ENCODE assay signal across 23 cellular contexts in genomic region chr16:11435576-11435975, GRCh38.
"Had no signal": no experiment of that assay in that cellular context is flagged by ENCODE, and none has a peak within 500 bp of the region (broad histone marks: within the 10 kb centered on the region; RNA-seq: fewer than 3 reads in every experiment).

No MANE protein-coding gene starts in this region.

- DNase-seq: dermis blood vessel endothelial cell; dorsolateral prefrontal cortex; effector CD4-positive, alpha-beta T cell; effector memory CD4-positive, alpha-beta T cell; foreskin keratinocyte; heart left ventricle; hypothalamus; left cardiac atrium; left ventricle myocardium superior; lower lobe of right lung; mesenchymal stem cell; mucosa of descending colon had no signal

- H2AFZ ChIP-seq: hepatocyte had no signal

- H3K4me3 ChIP-seq: coronary artery, dorsolateral prefrontal cortex, esophagus muscularis mucosa, gastroesophageal sphincter, heart left ventricle, hepatocyte, left lung, lower lobe of right lung, mucosa of descending colon had no signal

- H3K27me3 ChIP-seq: dorsolateral prefrontal cortex, heart left ventricle, hepatocyte, left lung had no signal

- H3K4me1 ChIP-seq: esophagus muscularis mucosa, foreskin keratinocyte, gastroesophageal sphincter, heart left ventricle, left lung, lower lobe of right lung had no signal

- ATAC-seq: foreskin keratinocyte, gastroesophageal sphincter, heart left ventricle, left cardiac atrium, left lung, left ventricle myocardium superior, lower lobe of right lung, mucosa of descending colon had no signal

- H3K27ac Mint-ChIP-seq: mesothelial cell of epicardium had no signal

- H3K4me1 Mint-ChIP-seq: mesothelial cell of epicardium had no signal

- H3K27ac ChIP-seq: coronary artery, dorsolateral prefrontal cortex, esophagus muscularis mucosa, foreskin keratinocyte, gastroesophageal sphincter, heart left ventricle, hepatocyte, left lung, lower lobe of right lung had no signal

- H3K4me3 Mint-ChIP-seq: mesothelial cell of epicardium had no signal

- FAIRE-seq: colon, endothelial cell of umbilical vein, frontal cortex, islet of Langerhans, keratinocyte had no signal

- H3K36me3 ChIP-seq: esophagus muscularis mucosa, gastroesophageal sphincter, heart left ventricle, left lung, lower lobe of right lung had no signal

- H3K36me3 Mint-ChIP-seq: mesothelial cell of epicardium had no signal

- H3K79me2 ChIP-seq: hepatocyte had no signal

- H3K4me2 ChIP-seq: hepatocyte had no signal
